ENCODE assay signal across 10 cellular contexts in the genomic region with DNA sequence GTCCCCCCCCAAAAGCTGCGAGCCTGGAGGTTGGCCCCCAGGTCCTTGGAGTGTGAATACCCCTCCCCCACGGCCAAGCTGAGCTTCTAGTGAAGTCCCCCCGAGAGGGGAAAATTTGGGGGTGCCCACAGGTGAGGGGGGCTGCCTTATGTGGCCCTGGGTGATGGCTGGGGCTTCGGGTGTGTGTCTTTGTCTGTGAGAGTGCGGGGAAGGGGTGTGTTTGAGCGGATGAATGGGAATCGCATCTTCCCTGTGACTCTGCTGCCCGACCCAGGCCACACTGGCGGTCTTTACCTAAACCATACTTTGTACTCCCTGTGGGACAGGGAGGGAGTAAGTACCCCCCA. TPM values are rescaled to one million over a fixed set of nuclear protein-coding genes. Genes with fewer than 3 reads are reported as not detected.
DNase-seq lines count a peak whose midpoint lies in the region; ATAC-seq and TF ChIP-seq lines count a peak whose summit lies in the region.
"Had no signal": no experiment of that assay in that cellular context is flagged by ENCODE, and none has a peak within 500 bp of the region (broad histone marks: within the 10 kb centered on the region; RNA-seq: fewer than 3 reads in every experiment).

No MANE protein-coding gene starts in this region.

- H3K27me3 Mint-ChIP-seq in activated CD4-positive, alpha-beta T cell treated with anti-CD3 and anti-CD28 coated beads, Interleukin-2, amount 10 ng/mL, durations not matched to agents 24 days and 14 days = peaks cover 26% of the 10 kb centered on the region
- H3K27me3 Mint-ChIP-seq in stimulated activated memory B cell treated with anti-CD40 and anti-IgM and Interleukin-4, amounts not matched to agents 10 μg/mL and 1 μg/mL and 100 μg/mL, for 72 hours = peaks cover 34% of the 10 kb centered on the region

- no peak for ATAC-seq in stimulated activated memory B cell treated with anti-CD40 and anti-IgM and Interleukin-4, amounts not matched to agents 10 μg/mL and 1 μg/mL and 100 μg/mL, for 72 hours
- ATAC-seq in left lobe of liver = no peak
- ATAC-seq in GM19324 (IDR thresholded peaks at IDR 0.05; ENCODE audit: low FRiP score, unreplicated experiment) = no peak
- ATAC-seq in left cardiac atrium = no peak
- ATAC-seq: gastroesophageal sphincter had no signal

- H3K36me3 ChIP-seq in iPS-20b (ENCODE audit: insufficient read depth, low read depth, low read length) = peaks cover 19% of the 10 kb centered on the region; the same call in 1 of the 2 replicates
- H3K36me3 ChIP-seq: gastroesophageal sphincter, MG63 had no signal

- no peaks in the 10 kb centered on the region for H3K27me3 ChIP-seq in iPS-20b (ENCODE audit: insufficient read depth, low read length)

- peaks cover 49% of the 10 kb centered on the region for H3K4me1 Mint-ChIP-seq in activated CD4-positive, alpha-beta T cell treated with anti-CD3 and anti-CD28 coated beads, Interleukin-2, amount 10 ng/mL, durations not matched to agents 24 days and 14 days
- peaks cover 5% of the 10 kb centered on the region for H3K4me1 Mint-ChIP-seq in stimulated activated memory B cell treated with anti-CD40 and anti-IgM and Interleukin-4, amounts not matched to agents 10 μg/mL and 1 μg/mL and 100 μg/mL, for 72 hours

- intact Hi-C loops in activated CD4-positive, alpha-beta T cell treated with anti-CD3 and anti-CD28 coated beads, Interleukin-2, amount 10 ng/mL, durations not matched to agents 24 days and 14 days (cut with micrococcal nuclease) = loop anchor here (2.0 to 10.0 kb wide), 3 partner anchors 17 to 261 kb away; a partner anchor contains a TSS
- intact Hi-C loops in left cardiac atrium (cut with DNase I) = no loop called here

- peak overlapping the region; percentile 67 for H3K4me3 Mint-ChIP-seq in activated CD4-positive, alpha-beta T cell treated with anti-CD3 and anti-CD28 coated beads, Interleukin-2, amount 10 ng/mL, durations not matched to agents 24 days and 14 days
- H3K4me3 Mint-ChIP-seq in stimulated activated memory B cell treated with anti-CD40 and anti-IgM and Interleukin-4, amounts not matched to agents 10 μg/mL and 1 μg/mL and 100 μg/mL, for 72 hours = peak overlapping the region; percentile 47

- H3K9me3 Mint-ChIP-seq in activated CD4-positive, alpha-beta T cell treated with anti-CD3 and anti-CD28 coated beads, Interleukin-2, amount 10 ng/mL, durations not matched to agents 24 days and 14 days = no peaks in the 10 kb centered on the region
- H3K9me3 Mint-ChIP-seq in stimulated activated memory B cell treated with anti-CD40 and anti-IgM and Interleukin-4, amounts not matched to agents 10 μg/mL and 1 μg/mL and 100 μg/mL, for 72 hours = no peaks in the 10 kb centered on the region

- H3K4me1 ChIP-seq in iPS-20b (ENCODE audit: insufficient read depth, low read length) = peaks cover 23% of the 10 kb centered on the region; the same call in 1 of the 2 replicates

- H3K27ac ChIP-seq in VCaP = peak overlapping the region; percentile 75; the same call in 1 of the 2 replicates
- H3K27ac ChIP-seq in iPS-20b (ENCODE audit: low read length) = peak overlapping the region; percentile 84
- H3K27ac ChIP-seq: gastroesophageal sphincter had no signal

- peaks cover 2% of the 10 kb centered on the region for H3K36me3 Mint-ChIP-seq in activated CD4-positive, alpha-beta T cell treated with anti-CD3 and anti-CD28 coated beads, Interleukin-2, amount 10 ng/mL, durations not matched to agents 24 days and 14 days (ENCODE audit: low read depth)
- no peaks in the 10 kb centered on the region for H3K36me3 Mint-ChIP-seq in stimulated activated memory B cell treated with anti-CD40 and anti-IgM and Interleukin-4, amounts not matched to agents 10 μg/mL and 1 μg/mL and 100 μg/mL, for 72 hours

- H3K27ac Mint-ChIP-seq in activated CD4-positive, alpha-beta T cell treated with anti-CD3 and anti-CD28 coated beads, Interleukin-2, amount 10 ng/mL, durations not matched to agents 24 days and 14 days = no peak overlapping the region
- H3K27ac Mint-ChIP-seq in stimulated activated memory B cell treated with anti-CD40 and anti-IgM and Interleukin-4, amounts not matched to agents 10 μg/mL and 1 μg/mL and 100 μg/mL, for 72 hours = peak overlapping the region; percentile 54

- peak overlapping the region; percentile 82 for H3K4me3 ChIP-seq in iPS-20b (ENCODE audit: low read length)
- H3K4me3 ChIP-seq: MG63 had no signal

- H3K9me3 ChIP-seq in iPS-20b (ENCODE audit: insufficient read depth, low read depth, low read length) = no peaks in the 10 kb centered on the region
- H3K9me3 ChIP-seq: gastroesophageal sphincter, MG63 had no signal

- no peak for TF ChIP-seq CTCF in VCaP (conservative IDR thresholded peaks at IDR 0.05)

- DNase-seq in activated CD4-positive, alpha-beta T cell treated with anti-CD3 and anti-CD28 coated beads, Interleukin-2, amount 10 ng/mL, durations not matched to agents 24 days and 14 days = no peak
- no peak for DNase-seq in activated CD4-positive, alpha-beta T cell treated with anti-CD3 and anti-CD28 coated beads for 1 hour
- no peak for DNase-seq in left lobe of liver (ENCODE audit: low spot score)
- no peak for DNase-seq in left cardiac atrium
- DNase-seq: MG63 had no signal

- peak overlapping the region; percentile 93; the same call in 1 of the 2 replicates for H3K9ac ChIP-seq in iPS-20b (ENCODE audit: low read depth, low read length)

RNA-seq across cellular contexts. Expression of a gene that starts 1.2 kb away (rescaled TPM):
- total RNA-seq in activated CD4-positive, alpha-beta T cell treated with anti-CD3 and anti-CD28 coated beads, Interleukin-2, amount 10 ng/mL, durations not matched to agents 24 days and 14 days = 0.85 and 1.5 TPM in 2 replicates
- total RNA-seq in left lobe of liver (0.33 TPM), left cardiac atrium (1 to 10 TPM in 1 of 2 donors, under 1 TPM in 1; 0.42 to 1.3 TPM)
